Comparison of ENCODE assay signal across 1 cellular context in the genomic region with DNA sequence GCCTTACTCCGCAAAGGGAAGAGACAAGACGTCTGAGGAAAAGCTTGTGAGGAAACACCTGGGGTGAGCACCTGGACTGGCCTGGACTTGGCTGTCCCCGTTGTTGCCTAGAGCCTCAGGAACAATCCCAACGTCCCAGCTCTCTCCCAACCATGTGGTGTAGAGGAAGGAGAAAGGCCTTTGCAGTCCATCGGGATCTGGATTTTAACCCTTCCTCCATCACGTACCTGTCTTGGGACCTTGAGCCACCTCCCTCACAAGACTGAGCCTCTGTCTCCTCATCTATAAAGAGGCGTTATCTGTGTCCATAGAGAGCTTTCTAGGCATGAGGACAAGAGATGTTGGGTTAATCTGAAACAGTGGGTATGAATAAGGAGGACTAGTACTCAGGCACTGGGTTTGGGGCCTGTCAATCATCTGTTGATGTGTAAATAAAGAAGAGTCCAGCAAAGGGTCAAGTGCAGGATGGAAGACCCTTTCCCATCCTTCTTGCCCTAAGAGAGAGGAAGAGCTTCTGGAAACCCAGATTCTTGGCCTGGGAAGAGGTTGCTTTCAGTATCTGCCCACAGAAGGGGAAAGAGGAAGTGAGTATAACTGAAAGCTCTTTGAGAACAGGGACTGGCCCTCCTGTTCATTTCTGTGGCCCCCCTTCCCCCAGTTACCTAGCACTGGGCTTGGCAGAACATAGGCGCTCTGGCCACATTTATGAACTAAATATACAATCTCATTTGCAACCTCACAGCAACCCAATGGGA.
TF ChIP-seq lines count a peak whose summit lies in the region.

No MANE protein-coding gene starts in this region.

TF ChIP-seq in GM23338, 12 proteins besides CTCF, POLR2A, EP300 and RAD21 (continued from another document):
- TF ChIP-seq, protein P1, sequence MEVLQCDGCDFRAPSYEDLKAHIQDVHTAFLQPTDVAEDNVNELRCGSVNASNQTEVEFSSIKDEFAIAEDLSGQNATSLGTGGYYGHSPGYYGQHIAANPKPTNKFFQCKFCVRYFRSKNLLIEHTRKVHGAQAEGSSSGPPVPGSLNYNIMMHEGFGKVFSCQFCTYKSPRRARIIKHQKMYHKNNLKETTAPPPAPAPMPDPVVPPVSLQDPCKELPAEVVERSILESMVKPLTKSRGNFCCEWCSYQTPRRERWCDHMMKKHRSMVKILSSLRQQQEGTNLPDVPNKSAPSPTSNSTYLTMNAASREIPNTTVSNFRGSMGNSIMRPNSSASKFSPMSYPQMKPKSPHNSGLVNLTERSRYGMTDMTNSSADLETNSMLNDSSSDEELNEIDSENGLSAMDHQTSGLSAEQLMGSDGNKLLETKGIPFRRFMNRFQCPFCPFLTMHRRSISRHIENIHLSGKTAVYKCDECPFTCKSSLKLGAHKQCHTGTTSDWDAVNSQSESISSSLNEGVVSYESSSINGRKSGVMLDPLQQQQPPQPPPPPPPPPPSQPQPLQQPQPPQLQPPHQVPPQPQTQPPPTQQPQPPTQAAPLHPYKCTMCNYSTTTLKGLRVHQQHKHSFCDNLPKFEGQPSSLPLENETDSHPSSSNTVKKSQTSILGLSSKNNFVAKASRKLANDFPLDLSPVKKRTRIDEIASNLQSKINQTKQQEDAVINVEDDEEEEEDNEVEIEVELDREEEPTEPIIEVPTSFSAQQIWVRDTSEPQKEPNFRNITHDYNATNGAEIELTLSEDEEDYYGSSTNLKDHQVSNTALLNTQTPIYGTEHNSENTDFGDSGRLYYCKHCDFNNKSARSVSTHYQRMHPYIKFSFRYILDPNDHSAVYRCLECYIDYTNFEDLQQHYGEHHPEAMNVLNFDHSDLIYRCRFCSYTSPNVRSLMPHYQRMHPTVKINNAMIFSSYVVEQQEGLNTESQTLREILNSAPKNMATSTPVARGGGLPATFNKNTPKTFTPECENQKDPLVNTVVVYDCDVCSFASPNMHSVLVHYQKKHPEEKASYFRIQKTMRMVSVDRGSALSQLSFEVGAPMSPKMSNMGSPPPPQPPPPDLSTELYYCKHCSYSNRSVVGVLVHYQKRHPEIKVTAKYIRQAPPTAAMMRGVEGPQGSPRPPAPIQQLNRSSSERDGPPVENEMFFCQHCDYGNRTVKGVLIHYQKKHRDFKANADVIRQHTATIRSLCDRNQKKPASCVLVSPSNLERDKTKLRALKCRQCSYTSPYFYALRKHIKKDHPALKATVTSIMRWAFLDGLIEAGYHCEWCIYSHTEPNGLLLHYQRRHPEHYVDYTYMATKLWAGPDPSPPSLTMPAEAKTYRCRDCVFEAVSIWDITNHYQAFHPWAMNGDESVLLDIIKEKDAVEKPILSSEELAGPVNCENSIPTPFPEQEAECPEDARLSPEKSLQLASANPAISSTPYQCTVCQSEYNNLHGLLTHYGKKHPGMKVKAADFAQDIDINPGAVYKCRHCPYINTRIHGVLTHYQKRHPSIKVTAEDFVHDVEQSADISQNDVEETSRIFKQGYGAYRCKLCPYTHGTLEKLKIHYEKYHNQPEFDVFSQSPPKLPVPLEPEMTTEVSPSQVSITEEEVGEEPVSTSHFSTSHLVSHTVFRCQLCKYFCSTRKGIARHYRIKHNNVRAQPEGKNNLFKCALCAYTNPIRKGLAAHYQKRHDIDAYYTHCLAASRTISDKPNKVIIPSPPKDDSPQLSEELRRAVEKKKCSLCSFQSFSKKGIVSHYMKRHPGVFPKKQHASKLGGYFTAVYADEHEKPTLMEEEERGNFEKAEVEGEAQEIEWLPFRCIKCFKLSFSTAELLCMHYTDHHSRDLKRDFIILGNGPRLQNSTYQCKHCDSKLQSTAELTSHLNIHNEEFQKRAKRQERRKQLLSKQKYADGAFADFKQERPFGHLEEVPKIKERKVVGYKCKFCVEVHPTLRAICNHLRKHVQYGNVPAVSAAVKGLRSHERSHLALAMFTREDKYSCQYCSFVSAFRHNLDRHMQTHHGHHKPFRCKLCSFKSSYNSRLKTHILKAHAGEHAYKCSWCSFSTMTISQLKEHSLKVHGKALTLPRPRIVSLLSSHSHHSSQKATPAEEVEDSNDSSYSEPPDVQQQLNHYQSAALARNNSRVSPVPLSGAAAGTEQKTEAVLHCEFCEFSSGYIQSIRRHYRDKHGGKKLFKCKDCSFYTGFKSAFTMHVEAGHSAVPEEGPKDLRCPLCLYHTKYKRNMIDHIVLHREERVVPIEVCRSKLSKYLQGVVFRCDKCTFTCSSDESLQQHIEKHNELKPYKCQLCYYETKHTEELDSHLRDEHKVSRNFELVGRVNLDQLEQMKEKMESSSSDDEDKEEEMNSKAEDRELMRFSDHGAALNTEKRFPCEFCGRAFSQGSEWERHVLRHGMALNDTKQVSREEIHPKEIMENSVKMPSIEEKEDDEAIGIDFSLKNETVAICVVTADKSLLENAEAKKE (CRISPR knock-in tag; IDR thresholded peaks at IDR 0.05) = no peak
- TF ChIP-seq, protein P2, sequence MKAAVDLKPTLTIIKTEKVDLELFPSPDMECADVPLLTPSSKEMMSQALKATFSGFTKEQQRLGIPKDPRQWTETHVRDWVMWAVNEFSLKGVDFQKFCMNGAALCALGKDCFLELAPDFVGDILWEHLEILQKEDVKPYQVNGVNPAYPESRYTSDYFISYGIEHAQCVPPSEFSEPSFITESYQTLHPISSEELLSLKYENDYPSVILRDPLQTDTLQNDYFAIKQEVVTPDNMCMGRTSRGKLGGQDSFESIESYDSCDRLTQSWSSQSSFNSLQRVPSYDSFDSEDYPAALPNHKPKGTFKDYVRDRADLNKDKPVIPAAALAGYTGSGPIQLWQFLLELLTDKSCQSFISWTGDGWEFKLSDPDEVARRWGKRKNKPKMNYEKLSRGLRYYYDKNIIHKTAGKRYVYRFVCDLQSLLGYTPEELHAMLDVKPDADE (IDR thresholded peaks at IDR 0.05) = no peak
- TF ChIP-seq EZH2phosphoT487 (IDR thresholded peaks at IDR 0.05; ENCODE audit: unreplicated experiment) (no peak), ZNF114 (CRISPR knock-in tag; IDR thresholded peaks at IDR 0.05) (no peak), NANOG (IDR thresholded peaks at IDR 0.05; ENCODE audit: borderline replicate concordance) (no peak), JUNB (IDR thresholded peaks at IDR 0.05; ENCODE audit: unreplicated experiment) (no peak), STAT1 (IDR thresholded peaks at IDR 0.05; ENCODE audit: unreplicated experiment) (no peak), CREB1 (CRISPR knock-in tag; IDR thresholded peaks at IDR 0.05; ENCODE audit: low read depth) (no peak)
